14 cellular contexts compared by ENCODE assay signal in the genomic region with DNA sequence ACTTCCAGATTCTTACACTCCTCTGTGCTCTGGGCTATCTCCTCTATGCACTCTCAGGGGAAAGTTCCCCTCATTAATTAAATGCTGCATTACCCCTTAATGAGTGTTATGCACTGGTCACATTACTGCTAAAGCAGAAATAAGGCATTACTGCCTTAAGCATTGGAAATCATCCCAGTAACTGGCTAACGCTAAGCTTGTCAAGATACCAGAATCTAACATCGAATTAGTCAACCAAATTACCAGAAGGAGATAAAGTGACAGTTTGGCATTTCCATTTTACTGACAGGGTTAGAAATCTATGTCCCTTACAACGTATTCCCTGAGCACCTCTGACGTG.
DNase-seq lines count a peak whose midpoint lies in the region; ATAC-seq, FAIRE-seq and TF ChIP-seq lines count a peak whose summit lies in the region.
"Had no signal": no experiment of that assay in that cellular context is flagged by ENCODE, and none has a peak within 500 bp of the region (broad histone marks: within the 10 kb centered on the region; RNA-seq: fewer than 3 reads in every experiment).

No MANE protein-coding gene starts in this region.

- H4K20me1 ChIP-seq in SK-N-SH (ENCODE audit: insufficient read depth) (no peaks in the 10 kb centered on the region), OCI-LY7 (ENCODE audit: insufficient read depth, low read length) (no peaks in the 10 kb centered on the region)

- H3K9me3 Mint-ChIP-seq in activated naive CD4-positive, alpha-beta T cell treated with anti-CD3 and anti-CD28 coated beads, Interleukin-2, amount 50 U/mL, for 72 hours, result no peaks in the 10 kb centered on the region

- no peak overlapping the region for H3K23ac ChIP-seq in mesenchymal stem cell (ENCODE audit: low read length in 2 of 2)

- H3K36me3 ChIP-seq in SK-N-SH (replicated peaks in 1 of 2; ENCODE audit: control insufficient read depth in 1 of 2, insufficient read depth in 2 of 2, low read length in 1 of 2) (no peaks in the 10 kb centered on the region), mesenchymal stem cell (ENCODE audit: control insufficient read depth in 1 of 2, insufficient read depth in 2 of 2, low read depth in 1 of 2, low read length in 2 of 2) (no peaks in the 10 kb centered on the region), OCI-LY7 (ENCODE audit: insufficient read depth, low read length) (no peaks in the 10 kb centered on the region)
- H3K36me3 ChIP-seq: lower lobe of right lung had no signal

- no peak overlapping the region for H3K4me3 ChIP-seq in SK-N-SH (ENCODE audit: low read depth in 2 of 2, low read length in 1 of 2)
- peak overlapping the region in 1 of 2 experiments; percentile 25 for H3K4me3 ChIP-seq in mesenchymal stem cell (ENCODE audit: insufficient read depth in 1 of 2, low read depth in 1 of 2, low read length in 2 of 2)
- H3K4me3 ChIP-seq in OCI-LY7 (ENCODE audit: low read depth, low read length, poor library complexity, severe bottlenecking), result no peak overlapping the region
- H3K4me3 ChIP-seq: lower lobe of right lung had no signal

- peaks cover 0 to 11% of the 10 kb centered on the region in 2 experiments; a peak in 2 of 4 replicates for H3K4me1 ChIP-seq in SK-N-SH (ENCODE audit: control insufficient read depth in 1 of 2, insufficient read depth in 2 of 2, low read depth in 1 of 2, low read length in 1 of 2)
- H3K4me1 ChIP-seq in mesenchymal stem cell (ENCODE audit: control insufficient read depth, insufficient read depth, low read depth, low read length), result peaks cover 4% of the 10 kb centered on the region
- H3K4me1 ChIP-seq in OCI-LY7 (ENCODE audit: insufficient read depth, low read length, poor library complexity, severe bottlenecking), result no peaks in the 10 kb centered on the region

- H4K91ac ChIP-seq in mesenchymal stem cell (ENCODE audit: low read length), result no peak overlapping the region

- H2BK5ac ChIP-seq in mesenchymal stem cell (ENCODE audit: low read depth, low read length, poor library complexity, severe bottlenecking), result no peak overlapping the region

- TF ChIP-seq EP300 in SK-N-SH (IDR thresholded peaks at IDR 0.05; ENCODE audit: borderline replicate concordance in 1 of 2, low read depth in 1 of 2, low read length in 1 of 2), result peak in 1 of 2 experiments; percentile 33; a peak in 1 of 4 replicates

- no TSS peak for BruUV-seq in OCI-LY7 (replicated peaks; lab: Mats Ljungman, UMichigan)

- ATAC-seq in SK-N-SH treated with all-trans-retinoic acid at 6 μM for 48 hours (no peak), GM18907 (IDR thresholded peaks at IDR 0.05; ENCODE audit: unreplicated experiment) (no peak)
- no peak for ATAC-seq in activated naive CD4-positive, alpha-beta T cell treated with anti-CD3 and anti-CD28 coated beads, Interleukin-2, amount 50 U/mL, for 72 hours

- H3K9ac ChIP-seq in SK-N-SH (no peak overlapping the region), mesenchymal stem cell (ENCODE audit: low read length) (peak overlapping the region; percentile 21)

- no peak for DNase-seq in SK-N-SH
- DNase-seq in GM12891 (ENCODE audit: insufficient read length, low spot score), result no peak
- DNase-seq in activated naive CD4-positive, alpha-beta T cell treated with anti-CD3 and anti-CD28 coated beads, Interleukin-2, amount 50 U/mL, for 72 hours (ENCODE audit: low spot score in 2 of 2), result no peak
- DNase-seq in mesenchymal stem cell, result no peak
- DNase-seq in OCI-LY7 (ENCODE audit: low spot score), result no peak
- no peak for DNase-seq in COR-L47 (lab: John Stamatoyannopoulos, UW)
- DNase-seq: GF-D8, lower lobe of right lung, MV-4-11, T1000 had no signal

- peak; percentile 62 for FAIRE-seq in GM12891 (lab: Jason Lieb, UNC)
- FAIRE-seq: urothelium cell line had no signal

- H3K9me3 ChIP-seq in SK-N-SH (no peaks in the 10 kb centered on the region), mesenchymal stem cell (ENCODE audit: control insufficient read depth, low read length) (no peaks in the 10 kb centered on the region), OCI-LY7 (ENCODE audit: low read length) (no peaks in the 10 kb centered on the region)
- H3K9me3 ChIP-seq: lower lobe of right lung had no signal

- H3K4me2 ChIP-seq in SK-N-SH, result no peak overlapping the region
- no peak overlapping the region for H3K4me2 ChIP-seq in mesenchymal stem cell (ENCODE audit: low read length, poor library complexity, severe bottlenecking)
- no peak overlapping the region for H3K4me2 ChIP-seq in OCI-LY7 (ENCODE audit: low read length)

- no peak overlapping the region; the same call in 1 of the 2 replicates for H2AFZ ChIP-seq in SK-N-SH (ENCODE audit: low read depth)
- H2AFZ ChIP-seq in mesenchymal stem cell (ENCODE audit: low read depth, low read length), result no peak overlapping the region
- H2AFZ ChIP-seq in OCI-LY7 (ENCODE audit: low read length), result no peak overlapping the region

- 25% methylated on average over 4 of the region's 4 CpGs for WGBS in SK-N-SH (ENCODE audit: low lambda C conversion rate)
- WGBS in mesenchymal stem cell, result 76% methylated on average over 4 of the region's 4 CpGs

- no peak for TF ChIP-seq CTCF in SK-N-SH (IDR thresholded peaks at IDR 0.05)
- no peak for TF ChIP-seq CTCF in OCI-LY7 (conservative IDR thresholded peaks at IDR 0.05; ENCODE audit: low read length)

- peak overlapping the region in 1 of 2 experiments; percentile 3 for H3K4ac ChIP-seq in mesenchymal stem cell (ENCODE audit: low read depth in 1 of 2, low read length in 2 of 2)

- no peaks in the 10 kb centered on the region for H3K9me2 ChIP-seq in SK-N-SH
- no peaks in the 10 kb centered on the region for H3K9me2 ChIP-seq in OCI-LY7 (ENCODE audit: insufficient read depth, low read length)

- CTCF ChIA-PET in SK-N-SH (lab: Yijun Ruan, JAX), result interaction anchor here (0.9 kb wide), 1 partner anchor 244 kb away, joined by 3 read pairs; no protein-coding TSS in a partner anchor
- CTCF ChIA-PET in OCI-LY7 (lab: Charles Lee; ENCODE audit: unreplicated experiment), result no interaction called here

- peak overlapping the region; percentile 62 to 75 for H3K27ac Mint-ChIP-seq in activated naive CD4-positive, alpha-beta T cell treated with anti-CD3 and anti-CD28 coated beads, Interleukin-2, amount 50 U/mL, for 72 hours

- no peaks in the 10 kb centered on the region for H3K27me3 ChIP-seq in SK-N-SH (ENCODE audit: insufficient read depth)
- no peaks in the 10 kb centered on the region for H3K27me3 ChIP-seq in mesenchymal stem cell (ENCODE audit: control insufficient read depth in 1 of 2, insufficient read depth in 1 of 2, low read length in 2 of 2)

- H2BK120ac ChIP-seq in mesenchymal stem cell (ENCODE audit: low read depth, low read length), result no peak overlapping the region

- no peak for TF ChIP-seq POLR2A in GM12891 (IDR thresholded peaks at IDR 0.05; ENCODE audit: low read depth, low read length)

- no peak overlapping the region for H3K18ac ChIP-seq in mesenchymal stem cell (ENCODE audit: low read depth in 1 of 2, low read length in 2 of 2)

- no peak overlapping the region for H2AK5ac ChIP-seq in mesenchymal stem cell (ENCODE audit: low read length, severe bottlenecking)

- no peaks in the 10 kb centered on the region for H3K36me3 Mint-ChIP-seq in activated naive CD4-positive, alpha-beta T cell treated with anti-CD3 and anti-CD28 coated beads, Interleukin-2, amount 50 U/mL, for 72 hours

- H3K27ac ChIP-seq in SK-N-SH (ENCODE audit: low read depth in 2 of 2, low read length in 1 of 2) (no peak overlapping the region), mesenchymal stem cell (ENCODE audit: low read length, poor library complexity, severe bottlenecking) (peak overlapping the region; percentile 62), OCI-LY7 (ENCODE audit: low read depth, low read length, poor library complexity, severe bottlenecking) (no peak overlapping the region)
- H3K27ac ChIP-seq: 22Rv1, lower lobe of right lung had no signal

- no peak overlapping the region for H2BK12ac ChIP-seq in mesenchymal stem cell (ENCODE audit: low read length in 2 of 2)

- H4K8ac ChIP-seq in mesenchymal stem cell (ENCODE audit: low read length), result peak overlapping the region; percentile 27

- H3F3A ChIP-seq in SK-N-SH (replicated peaks; ENCODE audit: insufficient read depth), result no peaks in the 10 kb centered on the region

- H3K79me2 ChIP-seq in SK-N-SH (ENCODE audit: insufficient read depth) (no peaks in the 10 kb centered on the region), OCI-LY7 (ENCODE audit: insufficient read depth, low read depth, low read length) (no peaks in the 10 kb centered on the region)

- no peak for TF ChIP-seq RAD21 in SK-N-SH (IDR thresholded peaks at IDR 0.05; ENCODE audit: low read length)

- H3K79me1 ChIP-seq in mesenchymal stem cell (replicated peaks; ENCODE audit: low read length, poor library complexity, severe bottlenecking), result no peaks in the 10 kb centered on the region

- H2BK15ac ChIP-seq in mesenchymal stem cell (ENCODE audit: low read depth, poor library complexity, severe bottlenecking), result no peak overlapping the region

- H3K14ac ChIP-seq in mesenchymal stem cell (ENCODE audit: low read length in 2 of 2), result no peak overlapping the region

- intact Hi-C loops in OCI-LY7 (cut with micrococcal nuclease; ENCODE audit: unreplicated experiment), result no loop called here

- POLR2A ChIA-PET in SK-N-SH (lab: Yijun Ruan, JAX) (no interaction called here), OCI-LY7 (lab: Charles Lee) (no interaction called here)

TF ChIP-seq in SK-N-SH, 30 proteins besides CTCF, POLR2A, EP300 and RAD21:
- TF ChIP-seq RCOR1 (IDR thresholded peaks at IDR 0.05; ENCODE audit: low read length) (peak; percentile 62; the same call in 1 of the 2 replicates), TEAD4 (IDR thresholded peaks at IDR 0.05; ENCODE audit: borderline replicate concordance, insufficient read depth) (no peak), GATA2 (CRISPR knock-in tag; IDR thresholded peaks at IDR 0.05) (peak; percentile 51)
TF ChIP-seq in SK-N-SH: peak in this region for 2.

TF ChIP-seq in SK-N-SH treated with all-trans-retinoic acid at 6 μM for 48 hours, 23 proteins besides CTCF, POLR2A, EP300 and RAD21:
- TF ChIP-seq OSR1 (CRISPR knock-in tag; IDR thresholded peaks at IDR 0.05) (no peak), ZC3H10 (CRISPR knock-in tag; IDR thresholded peaks at IDR 0.05) (no peak)
TF ChIP-seq in SK-N-SH treated with all-trans-retinoic acid at 6 μM for 48 hours: peak in this region for 0.

TF ChIP-seq in GM12891, 5 proteins besides CTCF, POLR2A, EP300 and RAD21:
- TF ChIP-seq SPI1 (IDR thresholded peaks at IDR 0.05; ENCODE audit: low read depth, low read length) (no peak), PAX5 (IDR thresholded peaks at IDR 0.05; ENCODE audit: insufficient read depth, low read length, severe bottlenecking) (no peak), TAF1 (IDR thresholded peaks at IDR 0.05; ENCODE audit: low read depth, low read length) (no peak), POU2F2 (IDR thresholded peaks at IDR 0.05; ENCODE audit: low read depth, low read length) (no peak)
